In genomic region chr19:3857449-3858003, GRCh38 we compare ENCODE assay signal across 15 cellular contexts. TPM values are rescaled to one million over a fixed set of nuclear protein-coding genes. Genes with fewer than 3 reads are reported as not detected.
A peak's percentile ranks its signal among the peaks of the same experiment; 100 is the strongest.
DNase-seq lines count a peak whose midpoint lies in the region; ATAC-seq and TF ChIP-seq lines count a peak whose summit lies in the region.
"Had no signal": no experiment of that assay in that cellular context is flagged by ENCODE, and none has a peak within 500 bp of the region (broad histone marks: within the 10 kb centered on the region; RNA-seq: fewer than 3 reads in every experiment).

No MANE protein-coding gene starts in this region.

- H3K27me3 ChIP-seq in aorta (ENCODE audit: control insufficient read depth in 1 of 2, insufficient read depth in 2 of 2, low read length in 1 of 2), result no peaks in the 10 kb centered on the region

- H3K4me3 Mint-ChIP-seq in MCF 10A (ENCODE audit: unreplicated experiment) (no peak overlapping the region), T-helper 17 cell (no peak overlapping the region)
- no peak overlapping the region for H3K4me3 Mint-ChIP-seq in stimulated activated memory B cell treated with anti-CD40 and anti-IgM and Interleukin-4, amounts not matched to agents 10 μg/mL and 1 μg/mL and 100 μg/mL, for 72 hours
- H3K4me3 Mint-ChIP-seq: activated naive CD8-positive, alpha-beta T cell treated with anti-CD3 and anti-CD28 coated beads, Interleukin-2, amount 10 ng/mL, durations not matched to agents 7 days and 5 days had no signal

- H3K27me3 Mint-ChIP-seq in MCF 10A (ENCODE audit: insufficient read depth, unreplicated experiment) (peaks cover 72% of the 10 kb centered on the region), T-helper 17 cell (no peaks in the 10 kb centered on the region)
- no peaks in the 10 kb centered on the region for H3K27me3 Mint-ChIP-seq in stimulated activated memory B cell treated with anti-CD40 and anti-IgM and Interleukin-4, amounts not matched to agents 10 μg/mL and 1 μg/mL and 100 μg/mL, for 72 hours
- H3K27me3 Mint-ChIP-seq: activated naive CD8-positive, alpha-beta T cell treated with anti-CD3 and anti-CD28 coated beads, Interleukin-2, amount 10 ng/mL, durations not matched to agents 7 days and 5 days had no signal

- ATAC-seq in T-helper 17 cell, result peak; percentile 61
- peak; percentile 96 for ATAC-seq in stimulated activated memory B cell treated with anti-CD40 and anti-IgM and Interleukin-4, amounts not matched to agents 10 μg/mL and 1 μg/mL and 100 μg/mL, for 72 hours
- no peak for ATAC-seq in aorta (ENCODE audit: low FRiP score)
- ATAC-seq: psoas muscle; stimulated activated naive CD8-positive, alpha-beta T cell treated with anti-CD3 and anti-CD28 coated beads, Interleukin-15, Interleukin-2, amounts not matched to agents 100 U/mL and 50 U/mL, for 24 hours had no signal

- H3K4me1 Mint-ChIP-seq in MCF 10A (ENCODE audit: insufficient read depth, unreplicated experiment) (peaks cover 5% of the 10 kb centered on the region), T-helper 17 cell (no peaks in the 10 kb centered on the region)
- H3K4me1 Mint-ChIP-seq in stimulated activated memory B cell treated with anti-CD40 and anti-IgM and Interleukin-4, amounts not matched to agents 10 μg/mL and 1 μg/mL and 100 μg/mL, for 72 hours, result peaks cover 15% of the 10 kb centered on the region
- H3K4me1 Mint-ChIP-seq: activated naive CD8-positive, alpha-beta T cell treated with anti-CD3 and anti-CD28 coated beads, Interleukin-2, amount 10 ng/mL, durations not matched to agents 7 days and 5 days had no signal

- no peaks in the 10 kb centered on the region for H3K4me1 ChIP-seq in aorta (ENCODE audit: control insufficient read depth in 1 of 2, insufficient read depth in 2 of 2, low read length in 2 of 2)
- H3K4me1 ChIP-seq: psoas muscle had no signal

- H3K27ac ChIP-seq in aorta (ENCODE audit: low read depth in 1 of 2, low read length in 2 of 2), result no peak overlapping the region
- H3K27ac ChIP-seq: psoas muscle had no signal

- intact Hi-C loops in MCF 10A (cut with micrococcal nuclease) (no loop called here), aorta (cut with DNase I) (no loop called here)

- in situ Hi-C loops in T47D (cut with HindIII; ENCODE audit: low pct_unique_long_range_greater_than_20kb, low sequenced_read_pairs), result no loop called here

- H3K36me3 ChIP-seq in aorta (ENCODE audit: control insufficient read depth in 1 of 2, insufficient read depth in 2 of 2, low read length in 1 of 2), result no peaks in the 10 kb centered on the region

- H3K9me3 ChIP-seq in T-helper 17 cell (ENCODE audit: control insufficient read depth, low read length, poor library complexity, severe bottlenecking) (no peaks in the 10 kb centered on the region), aorta (ENCODE audit: control insufficient read depth, low read length) (peaks cover under 1% of the 10 kb centered on the region)
- H3K9me3 ChIP-seq: psoas muscle had no signal

- POLR2A ChIA-PET in MCF 10A (lab: Yijun Ruan, JAX), result interaction anchor here (0.6 kb wide), 1 partner anchor 89 kb away, joined by 3 read pairs; no protein-coding TSS in a partner anchor

- no peak overlapping the region for H3K27ac Mint-ChIP-seq in MCF 10A (ENCODE audit: low read depth, unreplicated experiment)
- no peak overlapping the region for H3K27ac Mint-ChIP-seq in T-helper 17 cell
- H3K27ac Mint-ChIP-seq in stimulated activated memory B cell treated with anti-CD40 and anti-IgM and Interleukin-4, amounts not matched to agents 10 μg/mL and 1 μg/mL and 100 μg/mL, for 72 hours, result peak overlapping the region; percentile 66
- H3K27ac Mint-ChIP-seq: activated naive CD8-positive, alpha-beta T cell treated with anti-CD3 and anti-CD28 coated beads, Interleukin-2, amount 10 ng/mL, durations not matched to agents 7 days and 5 days had no signal

- no peaks in the 10 kb centered on the region for H3K9me3 Mint-ChIP-seq in MCF 10A (ENCODE audit: unreplicated experiment)
- no peaks in the 10 kb centered on the region for H3K9me3 Mint-ChIP-seq in stimulated activated memory B cell treated with anti-CD40 and anti-IgM and Interleukin-4, amounts not matched to agents 10 μg/mL and 1 μg/mL and 100 μg/mL, for 72 hours
- H3K9me3 Mint-ChIP-seq: activated naive CD8-positive, alpha-beta T cell treated with anti-CD3 and anti-CD28 coated beads, Interleukin-2, amount 10 ng/mL, durations not matched to agents 7 days and 5 days had no signal

- BruUV-seq in MCF 10A (replicated peaks; lab: Mats Ljungman, UMichigan), result no TSS peak

- H3K4me3 ChIP-seq in aorta (ENCODE audit: low read length in 2 of 2), result no peak overlapping the region
- H3K4me3 ChIP-seq: psoas muscle had no signal

- no peak for TF ChIP-seq CTCF in MCF 10A (IDR thresholded peaks at IDR 0.05; ENCODE audit: unreplicated experiment)

- DNase-seq in T47D (ENCODE audit: low read depth in 1 of 2, low spot score in 1 of 2) (peak; percentile 28 to 32), MCF 10A (ENCODE audit: unreplicated experiment) (no peak), NCI-H1417 (lab: John Stamatoyannopoulos, UW) (peak; percentile 7 to 88 (median 63)), T-helper 17 cell (no peak), NCI-H187 (lab: John Stamatoyannopoulos, UW) (no peak), aorta (no peak), SKM-1 (lab: John Stamatoyannopoulos, UW; ENCODE audit: unreplicated experiment) (no peak)
- DNase-seq: activated naive CD8-positive, alpha-beta T cell treated with anti-CD3 and anti-CD28 coated beads, Interleukin-2, amount 10 ng/mL, durations not matched to agents 7 days and 5 days; psoas muscle; stimulated activated CD4-positive, alpha-beta T cell treated with anti-CD3 and anti-CD28 coated beads, Interleukin-2, amount 100 ng/mL, for 48 hours; stimulated activated naive CD8-positive, alpha-beta T cell treated with anti-CD3 and anti-CD28 coated beads, Interleukin-15, Interleukin-2, amounts not matched to agents 100 U/mL and 50 U/mL, for 24 hours had no signal

- CTCF ChIA-PET in MCF 10A (lab: Yijun Ruan, JAX), result interaction anchor here (1.2 kb wide), 1 partner anchor 9 kb away, joined by 3 read pairs; no protein-coding TSS in a partner anchor

- H3K36me3 Mint-ChIP-seq in MCF 10A (ENCODE audit: insufficient read depth, unreplicated experiment), result no peaks in the 10 kb centered on the region
- H3K36me3 Mint-ChIP-seq in T-helper 17 cell (ENCODE audit: low read depth), result no peaks in the 10 kb centered on the region
- H3K36me3 Mint-ChIP-seq in stimulated activated memory B cell treated with anti-CD40 and anti-IgM and Interleukin-4, amounts not matched to agents 10 μg/mL and 1 μg/mL and 100 μg/mL, for 72 hours, result peaks cover under 1% of the 10 kb centered on the region
- H3K36me3 Mint-ChIP-seq: activated naive CD8-positive, alpha-beta T cell treated with anti-CD3 and anti-CD28 coated beads, Interleukin-2, amount 10 ng/mL, durations not matched to agents 7 days and 5 days had no signal

- 85 to 90% methylated on average over 11 to 12 of the region's 12 CpGs for WGBS in aorta, 2 donors

RNA-seq across cellular contexts. Expression of gene ZFR2, which starts 11.3 kb away (rescaled TPM):
- total RNA-seq in MCF 10A (2022), result not detected in 2 replicates
- 1 to 10 TPM; 1.2 to 1.3 TPM for total RNA-seq in T-helper 17 cell
- not detected for total RNA-seq in aorta
- polyA plus RNA-seq in aorta, result not detected
- total RNA-seq: fibroblast of lung, mesenteric fat pad, psoas muscle, RPMI7951 had no signal
- polyA plus RNA-seq: fibroblast of lung, psoas muscle had no signal

RNA-seq across cellular contexts. Expression of gene ATCAY, which starts 23.0 kb away (rescaled TPM):
- total RNA-seq in MCF 10A (2022) (not detected in 2 replicates), T-helper 17 cell (under 1 TPM in 1 of 2 donors, not detected in 1; 0.60 TPM), aorta (not detected)
- not detected for polyA plus RNA-seq in aorta
- total RNA-seq: activated naive CD8-positive, alpha-beta T cell treated with anti-CD3 and anti-CD28 coated beads, Interleukin-2, amount 10 ng/mL, durations not matched to agents 7 days and 5 days; fibroblast of lung; mesenteric fat pad; psoas muscle; RPMI7951 had no signal

Comparison
In these comparisons a context has a peak if more than half of its experiments do, and no peak if none do; other contexts are left out.
1. DNase-seq: peak in T47D (2 of 2) and NCI-H1417 (3 of 3); none in MCF 10A (single experiment), T-helper 17 cell (0 of 3), NCI-H187 (0 of 2), aorta (0 of 2) and SKM-1 (single experiment).